32 cellular contexts compared by ENCODE assay signal in the genomic region with DNA sequence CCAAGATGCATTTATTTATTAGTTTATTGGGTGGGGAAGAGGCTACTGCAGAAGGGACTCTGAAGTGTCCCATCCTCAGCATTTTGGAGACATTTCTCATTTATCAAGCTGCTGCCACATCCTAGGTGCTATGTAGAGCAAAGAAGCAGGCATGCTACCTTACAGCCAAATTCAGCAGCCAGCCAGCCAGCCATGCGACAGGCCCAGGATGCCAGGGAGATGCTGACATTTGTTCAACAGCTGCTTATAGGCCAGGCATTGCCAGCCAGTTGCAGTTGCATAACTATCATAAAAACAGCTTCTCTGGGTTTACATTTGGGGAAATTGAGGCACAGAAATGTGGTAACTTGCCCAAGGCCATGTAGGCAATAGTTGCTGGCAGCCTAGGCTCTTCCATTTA. TPM values are rescaled to one million over a fixed set of nuclear protein-coding genes. Genes with fewer than 3 reads are reported as not detected.
DNase-seq lines count a peak whose midpoint lies in the region; ATAC-seq, FAIRE-seq and TF ChIP-seq lines count a peak whose summit lies in the region.
"Had no signal": no experiment of that assay in that cellular context is flagged by ENCODE, and none has a peak within 500 bp of the region (broad histone marks: within the 10 kb centered on the region; RNA-seq: fewer than 3 reads in every experiment).

No MANE protein-coding gene starts in this region.

- no peak overlapping the region for H2BK120ac ChIP-seq in neuronal stem cell (ENCODE audit: low read depth, low read length)

- peaks cover 2% of the 10 kb centered on the region for H3K79me1 ChIP-seq in neuronal stem cell (ENCODE audit: low read depth, low read length)

- WGBS in HepG2 (ENCODE audit: low lambda C conversion rate), result no CpG with 5 or more reads among the region's 1 CpG
- 67% methylated on average over 1 of the region's 1 CpG for WGBS in right lobe of liver (ENCODE audit: insufficient coverage, low coverage, low lambda C conversion rate, missing lambda C conversion rate)
- WGBS in neuronal stem cell (ENCODE audit: extremely low coverage in 2 of 2, insufficient read length in 2 of 2, insufficient replicate concordance in 1 of 2), 2 donors, result no CpG with 5 or more reads among the region's 1 CpG

- ATAC-seq in HepG2, result no peak
- ATAC-seq in right lobe of liver, result no peak
- no peak for ATAC-seq in HG03039 (IDR thresholded peaks at IDR 0.05; ENCODE audit: unreplicated experiment)
- ATAC-seq: A549; CD8-positive, alpha-beta T cell had no signal

- H4K91ac ChIP-seq in neuronal stem cell (ENCODE audit: low read depth, low read length, poor library complexity), result no peak overlapping the region

- H2BK15ac ChIP-seq in neuronal stem cell (ENCODE audit: low read length), result no peak overlapping the region

- H3K9me3 ChIP-seq in HepG2 (ENCODE audit: low read length) (no peaks in the 10 kb centered on the region), right lobe of liver (no peaks in the 10 kb centered on the region), Loucy (ENCODE audit: insufficient read depth, low read depth, low read length) (no peaks in the 10 kb centered on the region), neuronal stem cell (replicated peaks in 1 of 2; ENCODE audit: control insufficient read depth in 2 of 2, insufficient read depth in 1 of 2, low read depth in 1 of 2, low read length in 2 of 2) (no peaks in the 10 kb centered on the region)
- H3K9me3 ChIP-seq: A549; BE2C; BLaER1; BLaER1 treated with 17β-estradiol and CSF1 and Interleukin-3, amounts not matched to agents 10 nM and 100 nM; Caco-2 had no signal

- no peak overlapping the region for H3K23ac ChIP-seq in neuronal stem cell (ENCODE audit: low read depth, low read length, poor library complexity)

- H4K20me1 ChIP-seq in HepG2 (ENCODE audit: insufficient read depth, low read length) (no peaks in the 10 kb centered on the region), Loucy (ENCODE audit: insufficient read depth, low read length, poor library complexity, severe bottlenecking) (no peaks in the 10 kb centered on the region)

- H4K8ac ChIP-seq in neuronal stem cell (ENCODE audit: low read depth, low read length), result no peak overlapping the region

- H3K9ac ChIP-seq in HepG2 (ENCODE audit: insufficient read depth, low read depth, low read length), result no peak overlapping the region
- peak overlapping the region; percentile 91 for H3K9ac ChIP-seq in Loucy (ENCODE audit: low read depth, low read length, poor library complexity, severe bottlenecking)
- H3K9ac ChIP-seq in neuronal stem cell (ENCODE audit: low read depth, low read length, poor library complexity), result no peak overlapping the region
- H3K9ac ChIP-seq: BLaER1 had no signal

- peaks cover 3% of the 10 kb centered on the region; the same call in 1 of the 2 replicates for H3F3A ChIP-seq in Loucy (ENCODE audit: low read depth)

- no peak overlapping the region for H2BK5ac ChIP-seq in neuronal stem cell (ENCODE audit: low read length)

- CTCF ChIA-PET in HepG2 (lab: Yijun Ruan, JAX; ENCODE audit: low intra/inter-chr PET ratio, low total read pairs), result interaction anchor here (1.3 kb wide), 1 partner anchor 56 kb away, joined by 3 read pairs; no protein-coding TSS in a partner anchor

- TF ChIP-seq CTCF in HepG2 (CRISPR knock-in tag; IDR thresholded peaks at IDR 0.05) (no peak), right lobe of liver (IDR thresholded peaks at IDR 0.05) (no peak), Loucy (conservative IDR thresholded peaks at IDR 0.05; ENCODE audit: low read length) (no peak)

- H3K27me3 ChIP-seq in HepG2 (ENCODE audit: control insufficient read depth in 1 of 2, insufficient read depth in 2 of 2, low read length in 2 of 2) (0 out of 5 replicates have a peak, but pooled peaks cover 0 to 8% of the 10 kb centered on the region in 2 experiments), right lobe of liver (no peaks in the 10 kb centered on the region), Loucy (ENCODE audit: insufficient read depth, low read length, poor library complexity, severe bottlenecking) (no peaks in the 10 kb centered on the region), neuronal stem cell (ENCODE audit: control insufficient read depth in 3 of 3, insufficient read depth in 3 of 3, low read depth in 1 of 3, low read length in 3 of 3) (peaks cover 0 to 8% (median 0%) of the 10 kb centered on the region in 3 experiments)
- H3K27me3 ChIP-seq: BE2C; BLaER1; BLaER1 treated with 17β-estradiol and CSF1 and Interleukin-3, amounts not matched to agents 10 nM and 100 nM had no signal

- DNase-seq in HepG2 (ENCODE audit: low spot score), result no peak
- no peak for DNase-seq in right lobe of liver
- no peak for DNase-seq in neuronal stem cell (ENCODE audit: low spot score)
- DNase-seq in foreskin melanocyte, result no peak
- DNase-seq: 8988T; ACHN; AML-193; BE2C; C1 segment of cervical spinal cord; Caco-2; Calu3; CD4-positive, alpha-beta T cell; CD4-positive, CD25-positive, alpha-beta regulatory T cell; CD8-positive, alpha-beta memory T cell; CD8-positive, alpha-beta T cell; COR-L47; DMS 273 treated with DMSO at 0.1 percent for 48 hours; DMS153; DMS53; DMS79; DMS79 treated with DMSO at 0.1 percent for 48 hours; DND-41; EL had no signal

- peaks cover 3% of the 10 kb centered on the region for H3K79me2 ChIP-seq in HepG2 (ENCODE audit: insufficient read depth, low read length)
- peaks cover 28% of the 10 kb centered on the region for H3K79me2 ChIP-seq in Loucy (ENCODE audit: insufficient read depth, low read length)

- H2BK12ac ChIP-seq in neuronal stem cell (ENCODE audit: low read length), result no peak overlapping the region

- H3K9me2 ChIP-seq in Loucy (replicated peaks; ENCODE audit: low read depth, low read length), result no peaks in the 10 kb centered on the region

- no peak overlapping the region for H3K4ac ChIP-seq in neuronal stem cell (ENCODE audit: low read length)

- no peak overlapping the region for H2AFZ ChIP-seq in HepG2 (ENCODE audit: low read length)
- H2AFZ ChIP-seq in Loucy (ENCODE audit: low read length), result no peak overlapping the region
- H2AFZ ChIP-seq in neuronal stem cell (ENCODE audit: low read length), result no peak overlapping the region

- no peak for FAIRE-seq in HepG2 (lab: Jason Lieb, UNC)
- FAIRE-seq: A204.1, A549, D721Med had no signal

- TF ChIP-seq POLR2A in HepG2 (IDR thresholded peaks at IDR 0.05; ENCODE audit: insufficient read depth in 1 of 2, low read depth in 2 of 2, low read length in 2 of 2), result no peak
- no peak for TF ChIP-seq POLR2A in right lobe of liver (IDR thresholded peaks at IDR 0.05)

- no peak overlapping the region for H3K4me3 ChIP-seq in HepG2 (replicated peaks in 1 of 3; ENCODE audit: insufficient read depth in 1 of 3, low read depth in 2 of 3, low read length in 3 of 3)
- H3K4me3 ChIP-seq in right lobe of liver, result no peak overlapping the region
- H3K4me3 ChIP-seq in Loucy (ENCODE audit: low read length, poor library complexity, severe bottlenecking), result no peak overlapping the region
- no peak overlapping the region for H3K4me3 ChIP-seq in neuronal stem cell (ENCODE audit: low read length in 2 of 2)
- H3K4me3 ChIP-seq: A549; BLaER1; BLaER1 treated with 17β-estradiol and CSF1 and Interleukin-3, amounts not matched to agents 10 nM and 100 nM had no signal

- H3K18ac ChIP-seq in neuronal stem cell (ENCODE audit: low read length), result no peak overlapping the region

- H3K36me3 ChIP-seq in HepG2 (replicated peaks in 1 of 2; ENCODE audit: control insufficient read depth in 1 of 2, insufficient read depth in 2 of 2, low read length in 2 of 2) (peaks cover 5 to 31% of the 10 kb centered on the region in 2 experiments; a peak in 4 of 5 replicates), right lobe of liver (peaks cover 0 to 27% (median 0%) of the 10 kb centered on the region in 4 donors), Loucy (ENCODE audit: insufficient read depth, low read length) (0 out of 2 replicates have a peak, but pooled peaks cover 3% of the 10 kb centered on the region), neuronal stem cell (replicated peaks in 1 of 2; ENCODE audit: control insufficient read depth in 2 of 2, insufficient read depth in 2 of 2, low read length in 2 of 2) (peaks cover 0 to 4% of the 10 kb centered on the region in 2 donors)
- H3K36me3 ChIP-seq: BE2C had no signal

- no peak for TF ChIP-seq RAD21 in HepG2 (CRISPR knock-in tag; IDR thresholded peaks at IDR 0.05)

- TF ChIP-seq EP300 in HepG2 (IDR thresholded peaks at IDR 0.05; ENCODE audit: low read depth in 2 of 2, low read length in 2 of 2) (no peak), HepG2 (CRISPR knock-in tag; IDR thresholded peaks at IDR 0.05; ENCODE audit: borderline replicate concordance) (no peak)

- no TSS peak for BruUV-seq in HepG2 (replicated peaks; lab: Mats Ljungman, UMichigan)

- POLR2A ChIA-PET in HepG2 (lab: Yijun Ruan, JAX), result interaction anchor here (0.9 to 6.3 kb wide), 3 partner anchors 15 to 56 kb away, joined by 3 to 210 read pairs (median 4); no protein-coding TSS in a partner anchor

- H3K14ac ChIP-seq in neuronal stem cell (ENCODE audit: low read length), result no peak overlapping the region

- peak overlapping the region; percentile 48 for H2AK5ac ChIP-seq in neuronal stem cell (ENCODE audit: low read depth, low read length)

- in situ Hi-C loops in HepG2 (cut with HindIII; ENCODE audit: extremely low pct_ligation_motif_present, low pct_unique_long_range_greater_than_20kb), result no loop called here

- H3K4me1 ChIP-seq in HepG2 (ENCODE audit: insufficient read depth, low read length), result peaks cover 47% of the 10 kb centered on the region
- peaks cover 0 to 20% (median 5%) of the 10 kb centered on the region in 4 donors for H3K4me1 ChIP-seq in right lobe of liver
- H3K4me1 ChIP-seq in Loucy (ENCODE audit: insufficient read depth, low read length, poor library complexity, severe bottlenecking), result peaks cover 44% of the 10 kb centered on the region
- H3K4me1 ChIP-seq in neuronal stem cell (ENCODE audit: control insufficient read depth in 2 of 2, insufficient read depth in 1 of 2, low read depth in 1 of 2, low read length in 2 of 2), result peaks cover 5% of the 10 kb centered on the region in 2 donors
- H3K4me1 ChIP-seq: BE2C had no signal

- no peak overlapping the region for H3K27ac ChIP-seq in HepG2 (ENCODE audit: extremely low read length, insufficient read depth, low read length)
- no peak overlapping the region for H3K27ac ChIP-seq in right lobe of liver
- H3K27ac ChIP-seq in neuronal stem cell (replicated peaks; ENCODE audit: low read length), result no peak overlapping the region
- H3K27ac ChIP-seq: 22Rv1; A549; BLaER1; BLaER1 treated with 17β-estradiol and CSF1 and Interleukin-3, amounts not matched to agents 10 nM and 100 nM; C4-2B had no signal

- intact Hi-C loops in HepG2 (cut with micrococcal nuclease; ENCODE audit: unreplicated experiment) (no loop called here), right lobe of liver (cut with DNase I) (loop anchor here (5.0 to 10.0 kb wide), 2 partner anchors 51 to 163 kb away; no protein-coding TSS in a partner anchor)

- 0 out of 2 replicates have a peak overlapping the region, but pooled peaks have one; percentile 82 for H3K4me2 ChIP-seq in HepG2 (ENCODE audit: low read depth, low read length)
- peak overlapping the region; percentile 96 for H3K4me2 ChIP-seq in Loucy (ENCODE audit: low read depth, low read length, poor library complexity, severe bottlenecking)
- no peak overlapping the region for H3K4me2 ChIP-seq in neuronal stem cell (ENCODE audit: insufficient read depth, low read length, poor library complexity, severe bottlenecking)

RNA-seq across cellular contexts. Expression of a gene that starts 2.3 kb away (rescaled TPM):
- total RNA-seq in HepG2 (2016; rRNA removed; fragmentation: Illumina TruSeq; extraction: Trizol) (5.3 and 8.6 TPM in 2 replicates), right lobe of liver (10 to 100 TPM in 2 of 6 experiments, 1 to 10 TPM in 4; 5.7 to 17.4 (median 7.7) TPM)
- 3.3 and 4.1 TPM in 2 replicates for total RNA-seq in HepG2 (2016; cell fraction: cytosol; rRNA removed; fragmentation: Illumina TruSeq; extraction: Trizol; ENCODE audit: low read depth)
- total RNA-seq in HepG2 (2016; cell fraction: insoluble cytoplasmic fraction; rRNA removed; fragmentation: Illumina TruSeq; extraction: Trizol), result 5.0 and 9.4 TPM in 2 replicates
- total RNA-seq in HepG2 (2016; cell fraction: membrane; rRNA removed; fragmentation: Illumina TruSeq; extraction: Trizol), result 6.3 and 7.6 TPM in 2 replicates
- 9.6 and 10.1 TPM in 2 replicates for total RNA-seq in HepG2 (2016; cell fraction: nucleus; rRNA removed; fragmentation: Illumina TruSeq; extraction: Trizol)
- 11.8 and 14.4 TPM in 2 replicates for polyA plus RNA-seq in HepG2 (2011; rRNA removed)
- polyA plus RNA-seq in HepG2 (2011; cell fraction: cytosol; rRNA removed), result 11.4 and 13.2 TPM in 2 replicates
- 10.9 and 11.3 TPM in 2 replicates for polyA plus RNA-seq in HepG2 (2011; cell fraction: nucleus; rRNA removed)
- polyA plus RNA-seq in HepG2 (2012), result 13.5 and 17.5 TPM in 2 replicates
- 5.1 and 5.8 TPM in 2 replicates for polyA plus RNA-seq in HepG2 (2016; cell fraction: cytosol; fragmentation: Illumina TruSeq; extraction: Trizol; ENCODE audit: low read depth)
- polyA plus RNA-seq in HepG2 (2016; cell fraction: insoluble cytoplasmic fraction; fragmentation: Illumina TruSeq; extraction: Trizol; ENCODE audit: low read depth), result 6.5 and 10.2 TPM in 2 replicates
- 8.9 and 9.6 TPM in 2 replicates for polyA plus RNA-seq in HepG2 (2016; cell fraction: membrane; fragmentation: Illumina TruSeq; extraction: Trizol; ENCODE audit: low read depth)
- polyA plus RNA-seq in HepG2 (2016; cell fraction: nucleus; fragmentation: Illumina TruSeq; extraction: Trizol; ENCODE audit: insufficient read depth, low read depth), result 19.0 and 21.6 TPM in 2 replicates
- 18.5 and 33.8 TPM in 2 replicates for polyA minus RNA-seq in HepG2 (2011; rRNA and poly(A)+ RNA removed; ENCODE audit: low replicate concordance)
- polyA minus RNA-seq in HepG2 (2011; cell fraction: cytosol; rRNA and poly(A)+ RNA removed), result 8.6 and 10.2 TPM in 2 replicates
- 11.1 and 12.4 TPM in 2 replicates for polyA minus RNA-seq in HepG2 (2011; cell fraction: nucleus; rRNA and poly(A)+ RNA removed)
- 5.2 TPM for polyA plus RNA-seq in neuronal stem cell (2013, experiment 1 of 2)
- 5.5 TPM for polyA plus RNA-seq in neuronal stem cell (2013, experiment 2 of 2)
